Comparison of ENCODE assay signal across 11 cellular contexts in genomic region chr2:84493494-84493893, GRCh38. TPM values are rescaled to one million over a fixed set of nuclear protein-coding genes. Genes with fewer than 3 reads are reported as not detected.
DNase-seq lines count a peak whose midpoint lies in the region; ATAC-seq and TF ChIP-seq lines count a peak whose summit lies in the region.
"Had no signal": no experiment of that assay in that cellular context is flagged by ENCODE, and none has a peak within 500 bp of the region (broad histone marks: within the 10 kb centered on the region; RNA-seq: fewer than 3 reads in every experiment).

No MANE protein-coding gene starts in this region.

- peaks cover 6 to 12% (median 8%) of the 10 kb centered on the region in 3 donors for H3K4me1 Mint-ChIP-seq in CD8-positive, alpha-beta memory T cell

- H3K27ac Mint-ChIP-seq in CD8-positive, alpha-beta memory T cell, result peak overlapping the region in 1 of 8 donors; percentile 55

- intact Hi-C loops in Right ventricle myocardium superior (cut with DNase I), result no loop called here

- no peaks in the 10 kb centered on the region for H3K9me3 ChIP-seq in smooth muscle cell (replicated peaks; ENCODE audit: low read depth)
- no peaks in the 10 kb centered on the region for H3K9me3 ChIP-seq in CD8-positive, alpha-beta memory T cell (ENCODE audit: low read length)

- no peaks in the 10 kb centered on the region for H3F3A ChIP-seq in smooth muscle cell (ENCODE audit: low read depth)

- H3K36me3 Mint-ChIP-seq in CD8-positive, alpha-beta memory T cell, result no peaks in the 10 kb centered on the region

- TF ChIP-seq CTCF in choroid plexus epithelial cell (conservative IDR thresholded peaks at IDR 0.05; ENCODE audit: low read depth, low read length), result no peak
- no peak for TF ChIP-seq CTCF in smooth muscle cell (IDR thresholded peaks at IDR 0.05; ENCODE audit: borderline replicate concordance, insufficient read depth, poor library complexity, severe bottlenecking)

- ATAC-seq in Right ventricle myocardium superior (ENCODE audit: poor library complexity) (no peak), HG02759 (IDR thresholded peaks at IDR 0.05; ENCODE audit: unreplicated experiment) (no peak)

- H4K20me1 ChIP-seq in smooth muscle cell (ENCODE audit: low read depth), result no peaks in the 10 kb centered on the region

- peaks cover 3 to 11% of the 10 kb centered on the region in 2 donors for H3K27me3 Mint-ChIP-seq in CD8-positive, alpha-beta memory T cell

- DNase-seq in Caki2 (ENCODE audit: low read depth), result peak; percentile 33
- DNase-seq in NCI-H226, result peak; percentile 81
- DNase-seq in choroid plexus epithelial cell (ENCODE audit: low read depth), result peak; percentile 76
- peak; percentile 28 for DNase-seq in myocyte (ENCODE audit: low read depth)
- no peak for DNase-seq in smooth muscle cell (lab: John Stamatoyannopoulos, UW; ENCODE audit: unreplicated experiment)
- DNase-seq in Right ventricle myocardium superior, result no peak
- no peak for DNase-seq in CD8-positive, alpha-beta memory T cell
- DNase-seq: NCI-H1105 treated with DMSO at 0.1 percent for 48 hours, NCI-H526 had no signal

- no peaks in the 10 kb centered on the region for H3K79me2 ChIP-seq in smooth muscle cell (ENCODE audit: low read depth)

- no peak overlapping the region for H2AFZ ChIP-seq in smooth muscle cell (ENCODE audit: low read depth)

- no peak overlapping the region for H3K4me3 Mint-ChIP-seq in CD8-positive, alpha-beta memory T cell

- 27% methylated on average over 5 of the region's 5 CpGs for WGBS in smooth muscle cell (ENCODE audit: low lambda C conversion rate)

- H3K27me3 ChIP-seq in smooth muscle cell (ENCODE audit: low read depth), result no peaks in the 10 kb centered on the region
- H3K27me3 ChIP-seq in CD8-positive, alpha-beta memory T cell (ENCODE audit: insufficient read depth, low read length, poor library complexity, severe bottlenecking), result no peaks in the 10 kb centered on the region

- POLR2A ChIA-PET in CD8-positive, alpha-beta memory T cell (lab: Charles Lee), result no interaction called here

- no peak overlapping the region for H3K4me2 ChIP-seq in smooth muscle cell

- CTCF ChIA-PET in CD8-positive, alpha-beta memory T cell (lab: Charles Lee), result interaction anchor here (1.1 to 2.0 kb wide), 3 partner anchors 369 to 432 kb away, joined by 4 to 9 read pairs (median 6); partner anchors contain the start of gene TRABD2A

- in situ Hi-C loops in Caki2 (cut with HindIII; ENCODE audit: low pct_unique_long_range_greater_than_20kb, low sequenced_read_pairs), result no loop called here

- H3K27ac ChIP-seq in smooth muscle cell (ENCODE audit: low read depth), result no peak overlapping the region
- no peak overlapping the region for H3K27ac ChIP-seq in CD8-positive, alpha-beta memory T cell (ENCODE audit: low read depth, low read length)
- H3K27ac ChIP-seq: HL-60 had no signal

- H3K9me3 Mint-ChIP-seq in CD8-positive, alpha-beta memory T cell, result no peaks in the 10 kb centered on the region

- no peak overlapping the region for H3K9ac ChIP-seq in smooth muscle cell (ENCODE audit: low read depth)

- H3K4me3 ChIP-seq in choroid plexus epithelial cell (ENCODE audit: low read depth, low read length) (no peak overlapping the region), smooth muscle cell (no peak overlapping the region)
- no peak overlapping the region for H3K4me3 ChIP-seq in CD8-positive, alpha-beta memory T cell (ENCODE audit: low read length)

- H3K4me1 ChIP-seq in smooth muscle cell (ENCODE audit: low read depth), result peaks cover 4% of the 10 kb centered on the region
- H3K4me1 ChIP-seq in CD8-positive, alpha-beta memory T cell (ENCODE audit: insufficient read depth, low read length), result peaks cover 11% of the 10 kb centered on the region

- no peaks in the 10 kb centered on the region for H3K36me3 ChIP-seq in smooth muscle cell (ENCODE audit: low read depth)
- H3K36me3 ChIP-seq in CD8-positive, alpha-beta memory T cell (ENCODE audit: insufficient read depth, low read length), result no peaks in the 10 kb centered on the region

RNA-seq across cellular contexts. Expression of gene DNAH6, which starts 22.8 kb away (rescaled TPM):
- total RNA-seq in Caki2 (2014; rRNA removed; shearing (Covaris generic); ENCODE audit: low replicate concordance), result 0.10 TPM in 1 of 2 replicates, not detected in the other
- total RNA-seq in myocyte (0.03 TPM in 1 of 2 replicates, not detected in the other), smooth muscle cell (0.27 and 0.72 TPM in 2 replicates), Right ventricle myocardium superior (0.08 TPM)
- not detected for polyA plus RNA-seq in myocyte (2012)
- 0.47 and 0.96 TPM in 2 replicates for polyA plus RNA-seq in smooth muscle cell
- total RNA-seq in CD8-positive, alpha-beta memory T cell, result under 1 TPM; 0.24 to 0.51 TPM
- polyA plus RNA-seq in CD8-positive, alpha-beta memory T cell, result 0.39 TPM

RNA-seq across cellular contexts. Expression of gene SUCLG1, which starts 34.4 kb away (rescaled TPM):
- total RNA-seq in Caki2 (2014; rRNA removed; shearing (Covaris generic); ENCODE audit: low replicate concordance), result 26.8 and 41.4 TPM in 2 replicates
- total RNA-seq in myocyte, result 53.6 and 55.7 TPM in 2 replicates
- polyA plus RNA-seq in myocyte (2012), result 56.4 TPM
- 63.1 and 63.3 TPM in 2 replicates for total RNA-seq in smooth muscle cell
- polyA plus RNA-seq in smooth muscle cell, result 77.0 and 81.7 TPM in 2 replicates
- 312 TPM for total RNA-seq in Right ventricle myocardium superior
- 10 to 100 TPM; 66.8 to 72.7 TPM for total RNA-seq in CD8-positive, alpha-beta memory T cell
- polyA plus RNA-seq in CD8-positive, alpha-beta memory T cell, result 86.0 TPM

Comparison
In these comparisons a context has a peak if more than half of its experiments do, and no peak if none do; other contexts are left out.
1. DNase-seq: peak in Caki2 (single experiment), NCI-H226 (single experiment), choroid plexus epithelial cell (single experiment) and myocyte (single experiment); none in smooth muscle cell (single experiment), Right ventricle myocardium superior (single experiment) and CD8-positive, alpha-beta memory T cell (0 of 5).